Comparison of ENCODE assay signal across 9 cellular contexts in genomic region chr10:125881192-125881591, GRCh38. TPM values are rescaled to one million over a fixed set of nuclear protein-coding genes. Genes with fewer than 3 reads are reported as not detected.
A peak's percentile ranks its signal among the peaks of the same experiment; 100 is the strongest.
DNase-seq lines count a peak whose midpoint lies in the region; ATAC-seq, FAIRE-seq and TF ChIP-seq lines count a peak whose summit lies in the region.
"Had no signal": no experiment of that assay in that cellular context is flagged by ENCODE, and none has a peak within 500 bp of the region (broad histone marks: within the 10 kb centered on the region; RNA-seq: fewer than 3 reads in every experiment).

TSS of gene DHX32 (minus strand) at chr10:125881292. CDS start at chr10:125880824, 468 bp downstream.

- H3K9ac ChIP-seq in PC-3 (ENCODE audit: low read length) (no peak within 1 kb of the TSS), HepG2 (ENCODE audit: insufficient read depth, low read depth, low read length) (no peak within 1 kb of the TSS)

- in situ Hi-C loops in HepG2 (cut with HindIII; ENCODE audit: extremely low pct_ligation_motif_present, low pct_unique_long_range_greater_than_20kb) = no loop called here

- H2AFZ ChIP-seq in PC-3 (ENCODE audit: low read length) (no peak within 1 kb of the TSS), HepG2 (ENCODE audit: low read length) (no peak within 1 kb of the TSS)

- TF ChIP-seq EP300 in HepG2 (IDR thresholded peaks at IDR 0.05; ENCODE audit: low read depth in 2 of 2, low read length in 2 of 2) = no peak
- TF ChIP-seq EP300 in HepG2 (CRISPR knock-in tag; IDR thresholded peaks at IDR 0.05; ENCODE audit: borderline replicate concordance) = no peak

- H3K36me3 ChIP-seq in PC-3 (ENCODE audit: low read depth, low read length) = peaks cover 19% of the 10 kb centered on the region
- peaks cover 23% of the 10 kb centered on the region for H3K36me3 ChIP-seq in ectodermal cell (ENCODE audit: control insufficient read depth, insufficient read depth, low read length)
- peaks cover 0 to 3% of the 10 kb centered on the region in 2 experiments; a peak in 1 of 5 replicates for H3K36me3 ChIP-seq in HepG2 (replicated peaks in 1 of 2; ENCODE audit: control insufficient read depth in 1 of 2, insufficient read depth in 2 of 2, low read length in 2 of 2)

- no peak for DNase-seq in PC-3
- no peak for DNase-seq in HepG2 (ENCODE audit: low spot score)
- DNase-seq in foreskin fibroblast = no peak
- no peak for DNase-seq in NCI-H1048 (lab: John Stamatoyannopoulos, UW)
- DNase-seq in activated CD4-positive, CD25-positive, alpha-beta regulatory T cell treated with anti-CD3 and anti-CD28 coated beads, Interleukin-2, amount 50 U/mL, for 72 hours = no peak
- DNase-seq in T-helper 2 cell = no peak
- DNase-seq: posterior cingulate gyrus had no signal

- intact Hi-C loops in PC-3 (cut with micrococcal nuclease) (no loop called here), HepG2 (cut with micrococcal nuclease; ENCODE audit: unreplicated experiment) (no loop called here)

- no peak for TF ChIP-seq POLR2A in HepG2 (IDR thresholded peaks at IDR 0.05; ENCODE audit: insufficient read depth in 1 of 2, low read depth in 2 of 2, low read length in 2 of 2)

- TF ChIP-seq CTCF in PC-3 (conservative IDR thresholded peaks at IDR 0.05; ENCODE audit: low read depth, low read length) = no peak
- TF ChIP-seq CTCF in HepG2 (CRISPR knock-in tag; IDR thresholded peaks at IDR 0.05) = no peak
- no peak for TF ChIP-seq CTCF in foreskin fibroblast (IDR thresholded peaks at IDR 0.05; ENCODE audit: low read depth, low read length)

- no TSS peak for BruUV-seq in PC-3 (replicated peaks; lab: Mats Ljungman, UMichigan)
- BruUV-seq in HepG2 (replicated peaks; lab: Mats Ljungman, UMichigan) = no TSS peak

- no peak within 1 kb of the TSS for H3K4me2 ChIP-seq in PC-3 (ENCODE audit: low read length)
- no peak within 1 kb of the TSS for H3K4me2 ChIP-seq in HepG2 (ENCODE audit: low read depth, low read length)

- H4K20me1 ChIP-seq in PC-3 (ENCODE audit: low read length) (no peaks in the 10 kb centered on the region), HepG2 (ENCODE audit: insufficient read depth, low read length) (no peaks in the 10 kb centered on the region)

- H3K9me3 ChIP-seq in PC-3 (ENCODE audit: low read length) (peaks cover 6% of the 10 kb centered on the region; the same call in 1 of the 2 replicates), ectodermal cell (ENCODE audit: control insufficient read depth, low read length) (peaks cover 4% of the 10 kb centered on the region), HepG2 (ENCODE audit: low read length) (peaks cover 5% of the 10 kb centered on the region; the same call in 1 of the 2 replicates)

- no peaks in the 10 kb centered on the region for H3K27me3 ChIP-seq in PC-3 (ENCODE audit: low read length)
- H3K27me3 ChIP-seq in ectodermal cell (ENCODE audit: control insufficient read depth, insufficient read depth, low read length, poor library complexity, severe bottlenecking) = no peaks in the 10 kb centered on the region
- H3K27me3 ChIP-seq in HepG2 (ENCODE audit: control insufficient read depth in 1 of 2, insufficient read depth in 2 of 2, low read length in 2 of 2) = no peaks in the 10 kb centered on the region

- peaks cover 17% of the 10 kb centered on the region for H3K4me1 ChIP-seq in PC-3 (ENCODE audit: insufficient read depth, low read length)
- H3K4me1 ChIP-seq in ectodermal cell (ENCODE audit: control insufficient read depth, insufficient read depth, low read length) = peaks cover 22% of the 10 kb centered on the region
- H3K4me1 ChIP-seq in HepG2 (ENCODE audit: insufficient read depth, low read length) = peaks cover 12% of the 10 kb centered on the region

- no peak within 1 kb of the TSS for H3K4me3 ChIP-seq in PC-3 (ENCODE audit: low read length)
- H3K4me3 ChIP-seq in ectodermal cell (ENCODE audit: insufficient read depth, low read depth, low read length) = peak within 1 kb of the TSS; percentile 17
- no peak within 1 kb of the TSS for H3K4me3 ChIP-seq in HepG2 (replicated peaks in 1 of 3; ENCODE audit: insufficient read depth in 1 of 3, low read depth in 2 of 3, low read length in 3 of 3)
- H3K4me3 ChIP-seq in foreskin fibroblast (ENCODE audit: low read depth in 1 of 2, low read length in 2 of 2) = no peak within 1 kb of the TSS

- no peaks in the 10 kb centered on the region for H3K9me2 ChIP-seq in PC-3 (replicated peaks; ENCODE audit: low read length)

- FAIRE-seq in HepG2 (lab: Jason Lieb, UNC) = no peak

- CTCF ChIA-PET in PC-3 (lab: Charles Lee) = no interaction called here
- CTCF ChIA-PET in HepG2 (lab: Yijun Ruan, JAX; ENCODE audit: low intra/inter-chr PET ratio, low total read pairs) = no interaction called here

- WGBS in ectodermal cell, 2 experiments = 0% methylated on average over 4 of the region's 4 CpGs
- WGBS in HepG2 (ENCODE audit: low lambda C conversion rate) = 89% methylated on average over 4 of the region's 4 CpGs

- no peak within 1 kb of the TSS for H3K27ac ChIP-seq in PC-3 (ENCODE audit: low read length)
- H3K27ac ChIP-seq in ectodermal cell (ENCODE audit: insufficient read depth, low read depth, low read length, poor library complexity, severe bottlenecking) = peak within 1 kb of the TSS; percentile 94
- no peak within 1 kb of the TSS for H3K27ac ChIP-seq in HepG2 (ENCODE audit: extremely low read length, insufficient read depth, low read length)
- H3K27ac ChIP-seq in temporal lobe (ENCODE audit: low read depth, low read length) = no peak within 1 kb of the TSS

- H3K79me2 ChIP-seq in PC-3 (ENCODE audit: low read length) (peaks cover 12% of the 10 kb centered on the region), HepG2 (ENCODE audit: insufficient read depth, low read length) (no peaks in the 10 kb centered on the region)

- ATAC-seq in PC-3 (no peak), HepG2 (no peak)

- POLR2A ChIA-PET in PC-3 (lab: Charles Lee; ENCODE audit: unreplicated experiment) (no interaction called here), HepG2 (lab: Yijun Ruan, JAX) (no interaction called here)

- no peak for TF ChIP-seq RAD21 in HepG2 (CRISPR knock-in tag; IDR thresholded peaks at IDR 0.05)

- H3F3A ChIP-seq in PC-3 (ENCODE audit: low read length, unreplicated experiment) = peaks cover 3% of the 10 kb centered on the region

TF ChIP-seq in HepG2, 621 proteins besides CTCF, POLR2A, EP300 and RAD21 (continues in another document):
- TF ChIP-seq ZFP36L1 (CRISPR knock-in tag; IDR thresholded peaks at IDR 0.05) = no peak
- no peak for TF ChIP-seq SALL2 (CRISPR knock-in tag; IDR thresholded peaks at IDR 0.05)
- TF ChIP-seq DNMT1 (CRISPR knock-in tag; IDR thresholded peaks at IDR 0.05) = no peak
- TF ChIP-seq KLF12 (CRISPR knock-in tag; IDR thresholded peaks at IDR 0.05; ENCODE audit: borderline replicate concordance) = no peak
- no peak for TF ChIP-seq ZC3H13 (CRISPR knock-in tag; IDR thresholded peaks at IDR 0.05)
- no peak for TF ChIP-seq ATF5 (CRISPR knock-in tag; IDR thresholded peaks at IDR 0.05; ENCODE audit: low read depth)
- TF ChIP-seq ZNF800 (CRISPR knock-in tag; IDR thresholded peaks at IDR 0.05) = no peak
- TF ChIP-seq ZMYM4 (CRISPR knock-in tag; IDR thresholded peaks at IDR 0.05) = no peak

RNA-seq across cellular contexts. Expression of gene DHX32, which starts in this region (rescaled TPM):
- total RNA-seq in PC-3 (2014; rRNA removed) (31.0 and 38.7 TPM in 2 replicates), HepG2 (2016; rRNA removed; fragmentation: Illumina TruSeq; extraction: Trizol) (16.5 and 22.7 TPM in 2 replicates), temporal lobe (19.2 TPM)
- polyA plus RNA-seq in ectodermal cell (2013, experiment 1 of 4) = 36.1 TPM
- polyA plus RNA-seq in ectodermal cell (2013, experiment 2 of 4) = 42.0 TPM
- polyA plus RNA-seq in ectodermal cell (2013, experiment 3 of 4) = 34.7 TPM
- polyA plus RNA-seq in ectodermal cell (2013, experiment 4 of 4) = 37.8 TPM
- 2.7 and 2.8 TPM in 2 replicates for total RNA-seq in HepG2 (2016; cell fraction: cytosol; rRNA removed; fragmentation: Illumina TruSeq; extraction: Trizol; ENCODE audit: low read depth)
- 14.9 and 22.8 TPM in 2 replicates for total RNA-seq in HepG2 (2016; cell fraction: insoluble cytoplasmic fraction; rRNA removed; fragmentation: Illumina TruSeq; extraction: Trizol)
- 6.9 and 9.3 TPM in 2 replicates for total RNA-seq in HepG2 (2016; cell fraction: membrane; rRNA removed; fragmentation: Illumina TruSeq; extraction: Trizol)
- 10.7 and 11.6 TPM in 2 replicates for total RNA-seq in HepG2 (2016; cell fraction: nucleus; rRNA removed; fragmentation: Illumina TruSeq; extraction: Trizol)
- polyA plus RNA-seq in HepG2 (2011; rRNA removed) = 14.6 and 15.5 TPM in 2 replicates
- polyA plus RNA-seq in HepG2 (2011; cell fraction: cytosol; rRNA removed) = 8.2 and 13.8 TPM in 2 replicates
- polyA plus RNA-seq in HepG2 (2011; cell fraction: nucleus; rRNA removed) = 7.2 and 8.7 TPM in 2 replicates
- polyA plus RNA-seq in HepG2 (2012) = 12.1 and 13.0 TPM in 2 replicates
- polyA plus RNA-seq in HepG2 (2016; cell fraction: cytosol; fragmentation: Illumina TruSeq; extraction: Trizol; ENCODE audit: low read depth) = 0.78 and 0.82 TPM in 2 replicates
- polyA plus RNA-seq in HepG2 (2016; cell fraction: insoluble cytoplasmic fraction; fragmentation: Illumina TruSeq; extraction: Trizol; ENCODE audit: low read depth) = 15.3 and 18.4 TPM in 2 replicates
- polyA plus RNA-seq in HepG2 (2016; cell fraction: membrane; fragmentation: Illumina TruSeq; extraction: Trizol; ENCODE audit: low read depth) = 3.0 and 3.3 TPM in 2 replicates
- polyA plus RNA-seq in HepG2 (2016; cell fraction: nucleus; fragmentation: Illumina TruSeq; extraction: Trizol; ENCODE audit: insufficient read depth, low read depth) = 10.3 and 10.6 TPM in 2 replicates
- polyA minus RNA-seq in HepG2 (2011; rRNA and poly(A)+ RNA removed; ENCODE audit: low replicate concordance) = 11.1 and 34.9 TPM in 2 replicates
- polyA minus RNA-seq in HepG2 (2011; cell fraction: cytosol; rRNA and poly(A)+ RNA removed) = 14.5 and 18.1 TPM in 2 replicates
- 20.6 and 22.1 TPM in 2 replicates for polyA minus RNA-seq in HepG2 (2011; cell fraction: nucleus; rRNA and poly(A)+ RNA removed)
